16 cellular contexts compared by ENCODE assay signal in the genomic region with DNA sequence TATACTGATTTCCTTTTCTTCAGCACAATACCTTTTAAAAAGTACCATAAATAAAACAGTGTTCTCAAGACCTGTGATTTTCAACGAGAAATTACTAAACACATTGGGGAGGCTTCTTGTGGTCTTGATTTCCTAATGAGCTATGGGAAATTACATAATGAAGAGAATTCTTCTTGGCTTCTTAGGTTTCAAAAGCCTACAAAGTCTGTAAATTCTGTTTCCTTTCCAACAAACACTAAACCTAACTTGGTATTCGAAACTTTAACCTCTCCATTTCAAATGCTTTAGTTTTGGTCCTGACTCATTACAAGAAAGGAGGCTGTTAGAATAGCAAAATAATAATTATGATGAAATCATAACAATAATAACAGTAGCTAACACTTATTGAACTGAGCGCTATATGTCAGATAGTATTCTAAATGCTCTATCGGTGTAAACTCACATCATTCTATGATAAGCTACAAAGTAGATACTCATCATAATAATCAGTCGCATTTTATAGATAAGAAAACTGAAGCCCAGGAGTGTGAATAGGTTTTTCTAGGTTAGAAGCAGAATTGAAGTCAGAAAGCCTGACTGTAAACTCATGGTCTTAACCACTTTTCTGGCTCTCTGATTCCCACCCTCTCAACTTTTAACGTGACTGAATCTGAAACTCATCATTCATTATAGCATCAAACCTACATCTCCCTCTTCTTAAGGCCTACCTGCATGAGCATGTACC.
DNase-seq lines count a peak whose midpoint lies in the region; ATAC-seq lines count a peak whose summit lies in the region.
"Had no signal": no experiment of that assay in that cellular context is flagged by ENCODE, and none has a peak within 500 bp of the region (broad histone marks: within the 10 kb centered on the region; RNA-seq: fewer than 3 reads in every experiment).

No MANE protein-coding gene starts in this region.

- ATAC-seq in GM18511 (IDR thresholded peaks at IDR 0.05; ENCODE audit: unreplicated experiment) (peak; percentile 70), GM21576 (IDR thresholded peaks at IDR 0.05; ENCODE audit: unreplicated experiment) (peak; percentile 57), aorta (ENCODE audit: low FRiP score) (no peak), left cardiac atrium (no peak)
- ATAC-seq: lower lobe of right lung; right lobe of liver; SK-N-SH treated with all-trans-retinoic acid at 6 μM for 48 hours; stimulated activated naive B cell treated with anti-CD40 and anti-IgM and Interleukin-4, amounts not matched to agents 10 μg/mL and 1 μg/mL and 100 μg/mL, for 72 hours; WTC11 had no signal

- H3K9me3 ChIP-seq in aorta (ENCODE audit: control insufficient read depth, low read length), result no peaks in the 10 kb centered on the region
- H3K9me3 ChIP-seq: lower lobe of right lung, right lobe of liver had no signal

- 80 to 90% methylated on average over 6 of the region's 6 CpGs for WGBS in aorta, 2 donors

- H3K27ac ChIP-seq in aorta (ENCODE audit: low read depth in 1 of 2, low read length in 2 of 2), result no peak overlapping the region
- H3K27ac ChIP-seq: lower lobe of right lung, right lobe of liver had no signal

- H3K36me3 ChIP-seq in aorta (ENCODE audit: control insufficient read depth in 1 of 2, insufficient read depth in 2 of 2, low read length in 1 of 2), result no peaks in the 10 kb centered on the region
- H3K36me3 ChIP-seq: lower lobe of right lung, right lobe of liver had no signal

- H3K27me3 ChIP-seq in aorta (ENCODE audit: control insufficient read depth in 1 of 2, insufficient read depth in 2 of 2, low read length in 1 of 2), result no peaks in the 10 kb centered on the region
- H3K27me3 ChIP-seq: right lobe of liver had no signal

- DNase-seq in LHCN-M2 (ENCODE audit: low read depth) (peak; percentile 12), fibroblast of gingiva (ENCODE audit: low read depth) (peak; percentile 42), aorta (no peak), activated gamma-delta T cell treated with Interleukin-2 at 50 U/mL for 16 hours (no peak), anterior cingulate cortex (lab: John Stamatoyannopoulos, UW) (no peak), left cardiac atrium (no peak)
- DNase-seq: activated T-cell treated with anti-CD3 and anti-CD28 coated beads, Interleukin-2, amount 50 U/mL, for 4 hours; amygdala; lower lobe of right lung; right lobe of liver; stimulated activated CD4-positive, alpha-beta T cell treated with anti-CD3 and anti-CD28 coated beads, Interleukin-4, amount 100 ng/mL, for 24 hours; stimulated activated naive B cell treated with anti-CD40 and anti-IgM and Interleukin-4, amounts not matched to agents 10 μg/mL and 1 μg/mL and 100 μg/mL, for 72 hours had no signal

- H3K4me3 ChIP-seq in aorta (ENCODE audit: low read length in 2 of 2), result no peak overlapping the region
- H3K4me3 ChIP-seq: lower lobe of right lung, right lobe of liver had no signal

- intact Hi-C loops in aorta (cut with DNase I) (no loop called here), left cardiac atrium (cut with DNase I) (no loop called here)

- H3K4me1 ChIP-seq in aorta (ENCODE audit: control insufficient read depth in 1 of 2, insufficient read depth in 2 of 2, low read length in 2 of 2), result no peaks in the 10 kb centered on the region
- H3K4me1 ChIP-seq: lower lobe of right lung, right lobe of liver had no signal

Comparison
In these comparisons a context has a peak if more than half of its experiments do, and no peak if none do; other contexts are left out.
1. ATAC-seq: peak in GM18511 (single experiment) and GM21576 (single experiment); none in aorta (single experiment) and left cardiac atrium (0 of 2).
2. DNase-seq: peak in LHCN-M2 (single experiment) and fibroblast of gingiva (single experiment); none in aorta (0 of 2), activated gamma-delta T cell treated with Interleukin-2 at 50 U/mL for 16 hours (single experiment), anterior cingulate cortex (0 of 58) and left cardiac atrium (single experiment).